8 cellular contexts compared by ENCODE assay signal in the genomic region with DNA sequence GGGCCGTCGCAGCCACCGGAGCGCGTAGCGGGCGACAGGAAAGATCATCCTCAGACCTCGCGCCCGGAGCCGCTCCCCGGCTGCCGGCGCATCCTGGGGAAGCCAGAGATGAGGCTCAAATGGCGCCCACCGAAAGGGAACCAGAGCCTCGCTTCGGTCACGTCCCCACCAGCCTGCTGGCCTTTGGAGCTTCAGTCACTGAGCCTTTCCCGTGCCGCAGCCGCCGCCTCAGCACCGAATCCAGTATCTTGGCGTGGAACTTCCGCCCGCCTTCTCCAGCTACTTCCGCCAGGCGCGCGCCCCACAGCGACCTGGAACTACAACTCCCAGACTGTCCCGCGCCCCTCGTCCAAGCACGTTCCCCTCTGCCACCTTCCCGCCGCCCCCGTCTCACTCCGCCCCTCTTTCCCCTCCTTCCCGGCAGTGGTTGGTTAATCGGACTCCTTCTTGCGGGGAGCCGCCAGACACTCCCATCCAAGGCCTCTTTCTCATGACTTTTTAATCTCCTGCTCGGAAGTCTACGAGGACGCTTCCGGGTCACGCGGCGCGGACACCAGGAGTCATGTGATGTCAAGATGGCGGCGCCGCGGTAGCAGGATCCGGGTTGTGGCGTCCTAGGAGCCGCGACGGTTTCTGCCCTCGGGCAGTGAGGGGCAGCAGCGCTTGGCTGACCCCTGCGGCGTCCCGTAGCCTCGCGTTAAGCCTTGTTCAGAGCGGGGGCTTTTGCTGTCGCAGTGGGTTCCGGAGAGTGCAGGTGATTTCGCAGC. TPM values are rescaled to one million over a fixed set of nuclear protein-coding genes. Genes with fewer than 3 reads are reported as not detected.
A peak's percentile ranks its signal among the peaks of the same experiment; 100 is the strongest.
DNase-seq lines count a peak whose midpoint lies in the region; ATAC-seq lines count a peak whose summit lies in the region.

SMCR8 (plus strand) TSS at position 563 of the 767 bp plus-strand sequence. CDS start 497 bp downstream, outside the sequence.
TOP3A (minus strand) TSS at position 264 of the 767 bp plus-strand sequence; CDS start at position 48, 216 bp downstream.

- no peaks in the 10 kb centered on the region for H3K9me3 Mint-ChIP-seq in activated naive CD4-positive, alpha-beta T cell treated with anti-CD3 and anti-CD28 coated beads, Interleukin-2, amount 50 U/mL, for 72 hours

- peak within 1 kb of the TSS; percentile 89 for H3K27ac ChIP-seq in temporal lobe (ENCODE audit: low read depth, low read length)

- DNase-seq in NCI-H1092 treated with DMSO at 0.1 percent for 48 hours (lab: John Stamatoyannopoulos, UW) = peak; percentile 85
- DNase-seq in SKM-1 (lab: John Stamatoyannopoulos, UW; ENCODE audit: unreplicated experiment) = peak; percentile 96
- peak; percentile 92 to 95 for DNase-seq in activated naive CD4-positive, alpha-beta T cell treated with anti-CD3 and anti-CD28 coated beads, Interleukin-2, amount 50 U/mL, for 72 hours (ENCODE audit: low spot score in 2 of 2)
- DNase-seq in glomerular endothelial cell (ENCODE audit: extremely low read depth, low read depth, low spot score) = peak; percentile 72
- peak; percentile 98 for DNase-seq in occipital lobe (lab: John Stamatoyannopoulos, UW)

- peak within 1 kb of the TSS; percentile 82 for H3K4me3 ChIP-seq in GM08714 (ENCODE audit: low read length)

- ATAC-seq in HG02610 (IDR thresholded peaks at IDR 0.05; ENCODE audit: unreplicated experiment) = peak; percentile 83
- ATAC-seq in activated naive CD4-positive, alpha-beta T cell treated with anti-CD3 and anti-CD28 coated beads, Interleukin-2, amount 50 U/mL, for 72 hours = peak; percentile 92 to 96

- H3K36me3 Mint-ChIP-seq in activated naive CD4-positive, alpha-beta T cell treated with anti-CD3 and anti-CD28 coated beads, Interleukin-2, amount 50 U/mL, for 72 hours = peaks cover 32 to 57% of the 10 kb centered on the region in 2 donors

- peak within 1 kb of the TSS; percentile 91 to 100 for H3K27ac Mint-ChIP-seq in activated naive CD4-positive, alpha-beta T cell treated with anti-CD3 and anti-CD28 coated beads, Interleukin-2, amount 50 U/mL, for 72 hours

RNA-seq across cellular contexts. Expression of gene SMCR8, which starts in this region (rescaled TPM):
- total RNA-seq in activated naive CD4-positive, alpha-beta T cell treated with anti-CD3 and anti-CD28 coated beads, Interleukin-2, amount 50 U/mL, for 72 hours = 10 to 100 TPM; 18.8 to 23.5 TPM
- 18.2 and 21.9 TPM in 2 replicates for total RNA-seq in glomerular endothelial cell
- 11.4 TPM for total RNA-seq in occipital lobe
- total RNA-seq in temporal lobe = 9.3 TPM

RNA-seq across cellular contexts. Expression of gene TOP3A, which starts in this region (rescaled TPM):
- 10 to 100 TPM; 78.3 to 97.4 TPM for total RNA-seq in activated naive CD4-positive, alpha-beta T cell treated with anti-CD3 and anti-CD28 coated beads, Interleukin-2, amount 50 U/mL, for 72 hours
- 21.4 and 38.6 TPM in 2 replicates for total RNA-seq in glomerular endothelial cell
- total RNA-seq in occipital lobe = 38.7 TPM
- total RNA-seq in temporal lobe = 28.0 TPM

Comparison
In these comparisons a context has a peak if more than half of its experiments do, and no peak if none do; other contexts are left out.
1. Peak in every context shown above with its lines: DNase-seq, ATAC-seq, H3K4me3 ChIP-seq and H3K27ac ChIP-seq.